Comparison of ENCODE assay signal across 13 cellular contexts in genomic region chr4:143667461-143667860, GRCh38. TPM values are rescaled to one million over a fixed set of nuclear protein-coding genes. Genes with fewer than 3 reads are reported as not detected.
DNase-seq lines count a peak whose midpoint lies in the region; ATAC-seq, FAIRE-seq and TF ChIP-seq lines count a peak whose summit lies in the region.
"Had no signal": no experiment of that assay in that cellular context is flagged by ENCODE, and none has a peak within 500 bp of the region (broad histone marks: within the 10 kb centered on the region; RNA-seq: fewer than 3 reads in every experiment).

No MANE protein-coding gene starts in this region.

- no peak overlapping the region for H3K4me3 ChIP-seq in H1 (ENCODE audit: extremely low read depth in 1 of 4, insufficient read depth in 2 of 4, low read depth in 3 of 4, low read length in 4 of 4)
- H3K4me3 ChIP-seq in aorta (ENCODE audit: low read length in 2 of 2), result no peak overlapping the region
- no peak overlapping the region for H3K4me3 ChIP-seq in MM.1S (ENCODE audit: low read length)
- H3K4me3 ChIP-seq: K562 had no signal

- H3K9me3 ChIP-seq in H1 (ENCODE audit: insufficient read depth in 2 of 2, low read depth in 1 of 2, low read length in 1 of 2) (peaks cover 0 to 5% of the 10 kb centered on the region in 2 experiments; a peak in 1 of 4 replicates), aorta (ENCODE audit: control insufficient read depth, low read length) (no peaks in the 10 kb centered on the region), MM.1S (replicated peaks; ENCODE audit: insufficient read depth, low read length) (no peaks in the 10 kb centered on the region)

- H3K36me3 ChIP-seq in H1 (ENCODE audit: control insufficient read depth in 2 of 4, insufficient read depth in 4 of 4, low read length in 3 of 4), result no peaks in the 10 kb centered on the region; a peak in 1 of 8 replicates
- no peaks in the 10 kb centered on the region for H3K36me3 ChIP-seq in aorta (ENCODE audit: control insufficient read depth in 1 of 2, insufficient read depth in 2 of 2, low read length in 1 of 2)
- H3K36me3 ChIP-seq in MM.1S (replicated peaks; ENCODE audit: insufficient read depth, low read length), result no peaks in the 10 kb centered on the region
- H3K36me3 ChIP-seq: WERI-Rb-1 had no signal

- DNase-seq in Right ventricle myocardium superior, result no peak
- no peak for DNase-seq in cardiac septum (ENCODE audit: low spot score)
- DNase-seq in H1 (ENCODE audit: low read depth in 1 of 2, low spot score in 2 of 2), result no peak
- DNase-seq in medulla oblongata (ENCODE audit: extremely low spot score), result peak; percentile 13
- peak in 1 of 2 donors; percentile 59 for DNase-seq in aorta
- no peak for DNase-seq in MM.1S
- no peak for DNase-seq in NCI-H524 treated with DMSO at 0.1 percent for 48 hours (lab: John Stamatoyannopoulos, UW)
- DNase-seq in effector memory CD8-positive, alpha-beta T cell, result no peak
- DNase-seq: activated naive CD4-positive, alpha-beta T cell treated with Interleukin-2 at 50 U/mL for 16 hours; AML-193; WERI-Rb-1 had no signal

- no peaks in the 10 kb centered on the region for H3K27me3 Mint-ChIP-seq in effector memory CD8-positive, alpha-beta T cell

- H3K9me2 ChIP-seq in MM.1S (replicated peaks; ENCODE audit: insufficient read depth, low read length), result no peaks in the 10 kb centered on the region

- no peak overlapping the region for H3K27ac ChIP-seq in H1 (ENCODE audit: low read depth, low read length)
- H3K27ac ChIP-seq in aorta (ENCODE audit: low read depth in 1 of 2, low read length in 2 of 2), result no peak overlapping the region
- no peak overlapping the region for H3K27ac ChIP-seq in MM.1S (ENCODE audit: low read length)
- H3K27ac ChIP-seq: epithelial cell of prostate, WERI-Rb-1 had no signal

- no peaks in the 10 kb centered on the region for H3K4me1 Mint-ChIP-seq in effector memory CD8-positive, alpha-beta T cell (ENCODE audit: low read depth in 2 of 2)

- POLR2A ChIA-PET in H1 (lab: Charles Lee; ENCODE audit: partially characterized antibody), result no interaction called here

- TF ChIP-seq POLR2A in H1 (IDR thresholded peaks at IDR 0.05; ENCODE audit: control extremely low read depth in 1 of 2, low read depth in 2 of 2, low read length in 2 of 2), result no peak

- intact Hi-C loops in Right ventricle myocardium superior (cut with DNase I) (no loop called here), cardiac septum (cut with DNase I) (no loop called here), aorta (cut with DNase I) (loop anchor here (5.0 kb wide), 1 partner anchor 40 kb away; no protein-coding TSS in a partner anchor)

- H3K4me3 Mint-ChIP-seq in effector memory CD8-positive, alpha-beta T cell, result no peak overlapping the region

- H3K56ac ChIP-seq in H1 (replicated peaks; ENCODE audit: insufficient read length, low read depth, low read length), result no peak overlapping the region

- no peaks in the 10 kb centered on the region for H3K23me2 ChIP-seq in H1 (ENCODE audit: low read depth, low read length)

- no peak overlapping the region for H3K9ac ChIP-seq in H1 (replicated peaks in 1 of 4; ENCODE audit: extremely low read depth in 1 of 4, low read depth in 3 of 4, low read length in 3 of 4)
- no peak overlapping the region for H3K9ac ChIP-seq in MM.1S (ENCODE audit: low read length)

- H3K4ac ChIP-seq in H1 (replicated peaks; ENCODE audit: insufficient read length, low read depth, low read length), result no peak overlapping the region

- H3K79me1 ChIP-seq in H1 (ENCODE audit: low read depth, low read length), result no peaks in the 10 kb centered on the region

- no peak overlapping the region for H4K8ac ChIP-seq in H1 (ENCODE audit: extremely low read depth, insufficient read depth, low read length)

- H2BK15ac ChIP-seq in H1 (ENCODE audit: low read length), result no peak overlapping the region

- H4K5ac ChIP-seq in H1 (ENCODE audit: insufficient read length, low read depth, low read length), result no peak overlapping the region

- TF ChIP-seq EP300 in H1 (IDR thresholded peaks at IDR 0.05; ENCODE audit: borderline replicate concordance in 1 of 2, low read depth in 2 of 2, low read length in 2 of 2), result no peak

- H3K14ac ChIP-seq in H1 (ENCODE audit: insufficient read length), result no peak overlapping the region

- no peaks in the 10 kb centered on the region for H3K36me3 Mint-ChIP-seq in effector memory CD8-positive, alpha-beta T cell (ENCODE audit: insufficient read depth)

- CTCF ChIA-PET in H1 (lab: Charles Lee; ENCODE audit: partially characterized antibody), result no interaction called here

- H3F3A ChIP-seq in MM.1S (ENCODE audit: insufficient read depth, low read length), result no peaks in the 10 kb centered on the region

- H3K4me2 ChIP-seq in H1 (ENCODE audit: insufficient read depth in 1 of 2, low read depth in 2 of 2, low read length in 2 of 2), result no peak overlapping the region
- H3K4me2 ChIP-seq in MM.1S (ENCODE audit: low read depth, low read length), result no peak overlapping the region

- no peak overlapping the region for H2BK5ac ChIP-seq in H1 (ENCODE audit: low read depth, low read length)

- H3K27ac Mint-ChIP-seq in effector memory CD8-positive, alpha-beta T cell, result no peak overlapping the region

- no peak for TF ChIP-seq RAD21 in H1 (IDR thresholded peaks at IDR 0.05 in 1 of 2, conservative IDR thresholded peaks at IDR 0.05 in 1 of 2; ENCODE audit: low read depth in 2 of 2, low read length in 2 of 2)

- H3K27me3 ChIP-seq in H1 (replicated peaks in 1 of 4; ENCODE audit: control insufficient read depth in 3 of 4, extremely low read depth in 1 of 4, insufficient read depth in 3 of 4, low read length in 3 of 4) (no peaks in the 10 kb centered on the region), aorta (ENCODE audit: control insufficient read depth in 1 of 2, insufficient read depth in 2 of 2, low read length in 1 of 2) (no peaks in the 10 kb centered on the region), MM.1S (replicated peaks; ENCODE audit: insufficient read depth, low read length) (no peaks in the 10 kb centered on the region)

- peaks cover 4 to 7% of the 10 kb centered on the region in 2 donors for H3K9me3 Mint-ChIP-seq in effector memory CD8-positive, alpha-beta T cell

- ATAC-seq in Right ventricle myocardium superior (ENCODE audit: poor library complexity) (peak; percentile 92), aorta (ENCODE audit: low FRiP score) (peak; percentile 90)
- no peak for ATAC-seq in effector memory CD8-positive, alpha-beta T cell (replicated peaks)
- ATAC-seq: K562 had no signal

- no peaks in the 10 kb centered on the region for H3K4me1 ChIP-seq in H1 (replicated peaks in 1 of 4; ENCODE audit: control insufficient read depth in 3 of 4, insufficient read depth in 4 of 4, low read length in 3 of 4)
- no peaks in the 10 kb centered on the region for H3K4me1 ChIP-seq in aorta (ENCODE audit: control insufficient read depth in 1 of 2, insufficient read depth in 2 of 2, low read length in 2 of 2)
- peaks cover 18% of the 10 kb centered on the region for H3K4me1 ChIP-seq in MM.1S (ENCODE audit: low read length)

- H2BK120ac ChIP-seq in H1 (replicated peaks; ENCODE audit: low read depth, low read length), result no peak overlapping the region

- H4K91ac ChIP-seq in H1 (replicated peaks; ENCODE audit: insufficient read length, low read length), result no peak overlapping the region

- no peak overlapping the region for H2BK20ac ChIP-seq in H1 (ENCODE audit: low read length)

- WGBS in H1 (ENCODE audit: extremely low coverage in 1 of 2, insufficient coverage in 1 of 2, insufficient read length in 1 of 2, insufficient replicate concordance in 2 of 2, low coverage in 1 of 2, low lambda C conversion rate in 2 of 2, missing lambda C conversion rate in 1 of 2), 2 experiments, result 100% methylated on average over 4 of the region's 4 CpGs; no CpG with 5 or more reads in 1 of the 2 experiments
- WGBS in aorta, 2 donors, result 0 to 2% methylated on average over 4 of the region's 4 CpGs

- H3K23ac ChIP-seq in H1 (ENCODE audit: insufficient read length), result no peak overlapping the region

- TF ChIP-seq CTCF in H1 (IDR thresholded peaks at IDR 0.05; ENCODE audit: control extremely low read depth in 1 of 3, insufficient read depth in 1 of 3, low read depth in 1 of 3, low read length in 3 of 3), result no peak
- TF ChIP-seq CTCF in MM.1S (IDR thresholded peaks at IDR 0.05; ENCODE audit: low read length), result no peak

- H2AFZ ChIP-seq in H1 (ENCODE audit: low read length), result peak overlapping the region; percentile 79; the same call in 1 of the 2 replicates
- no peak overlapping the region for H2AFZ ChIP-seq in MM.1S (ENCODE audit: low read length)

- no peak for FAIRE-seq in H1 (lab: Jason Lieb, UNC)
- FAIRE-seq: K562 had no signal

- H2BK12ac ChIP-seq in H1 (ENCODE audit: low read depth, low read length), result no peak overlapping the region

- H3K18ac ChIP-seq in H1 (ENCODE audit: extremely low read depth, low read length), result no peak overlapping the region

- H4K20me1 ChIP-seq in H1 (replicated peaks in 1 of 2; ENCODE audit: control insufficient read depth in 1 of 2, insufficient read depth in 2 of 2, low read length in 2 of 2) (no peaks in the 10 kb centered on the region), MM.1S (ENCODE audit: insufficient read depth, low read length) (no peaks in the 10 kb centered on the region)

- no peak overlapping the region for H2AK5ac ChIP-seq in H1 (ENCODE audit: low read depth, low read length)

- no peaks in the 10 kb centered on the region for H3K79me2 ChIP-seq in H1 (ENCODE audit: control insufficient read depth in 1 of 2, insufficient read depth in 2 of 2, low read length in 2 of 2)
- no peaks in the 10 kb centered on the region for H3K79me2 ChIP-seq in MM.1S (ENCODE audit: low read length)

TF ChIP-seq in H1, 55 proteins besides CTCF, POLR2A, EP300 and RAD21 (continues in another document):
- no peak for TF ChIP-seq USF2 (IDR thresholded peaks at IDR 0.05; ENCODE audit: low read length)

RNA-seq across cellular contexts. Expression of gene FREM3, which starts 33.0 kb away (rescaled TPM):
- 0.19 TPM for total RNA-seq in Right ventricle myocardium superior
- total RNA-seq in cardiac septum, result not detected
- total RNA-seq in H1 (2021; fragmentation: NEBNext Ultra II Directional; extraction: Animal tissue kit (Norgen Biotek cat#: 25700)), result 0.11 TPM in 1 of 2 replicates, not detected in the other
- 0.02 and 0.03 TPM in 2 replicates for polyA plus RNA-seq in H1 (2011; rRNA removed)
- 0.01 TPM for polyA plus RNA-seq in H1 (2011; cell fraction: cytosol; rRNA removed)
- polyA plus RNA-seq in H1 (2011; cell fraction: nucleus; rRNA removed), result 0.07 TPM
- 0.03 TPM in 3 of 4 replicates, not detected in the other for polyA plus RNA-seq in H1 (2012, experiment 1 of 2)
- polyA plus RNA-seq in H1 (2012, experiment 2 of 2), result not detected
- 0.06 TPM for polyA plus RNA-seq in H1 (2013, experiment 1 of 2)
- polyA plus RNA-seq in H1 (2013, experiment 2 of 2), result 0.07 TPM
- 0.03 and 0.07 TPM in 2 replicates for polyA minus RNA-seq in H1 (2011; rRNA and poly(A)+ RNA removed)
- polyA minus RNA-seq in H1 (2011; cell fraction: cytosol; rRNA and poly(A)+ RNA removed), result not detected
- polyA minus RNA-seq in H1 (2011; cell fraction: nucleus; rRNA and poly(A)+ RNA removed), result 0.10 TPM
- under 1 TPM; 0.18 to 0.36 TPM for total RNA-seq in aorta
- not detected for polyA plus RNA-seq in aorta
- total RNA-seq: K562 had no signal
- polyA plus RNA-seq: K562 had no signal

Comparison
In these comparisons a context has a peak if more than half of its experiments do, and no peak if none do; other contexts are left out.
1. intact Hi-C loops: an anchor here in aorta (5.0 kb wide); none called in Right ventricle myocardium superior and cardiac septum.